In genomic region chr2:86352932-86353345, GRCh38 we compare ENCODE assay signal across 25 cellular contexts. TPM values are rescaled to one million over a fixed set of nuclear protein-coding genes. Genes with fewer than 3 reads are reported as not detected.
"Had no signal": no experiment of that assay in that cellular context is flagged by ENCODE, and none has a peak within 500 bp of the region (broad histone marks: within the 10 kb centered on the region; RNA-seq: fewer than 3 reads in every experiment).

No MANE protein-coding gene starts in this region.

- H3K27ac ChIP-seq: SJCRH30 had no signal

- H3K36me3 ChIP-seq: MG63, SJCRH30 had no signal

- H3K9me3 ChIP-seq: MG63, SJCRH30 had no signal

- DNase-seq: Karpas-422, KG1, MG63, NCI-H1092, NCI-H1105 treated with DMSO at 0.1 percent for 48 hours, NCI-H1417 treated with DMSO at 0.1 percent for 48 hours, NCI-H146, NCI-H1694 treated with DMSO at 0.1 percent for 48 hours, NCI-H1930, NCI-H2081, NCI-H2107, NCI-H226, NCI-H446, NCI-H510A, NCI-H524 treated with DMSO at 0.1 percent for 48 hours, NCI-H69, NCI-H774, PC-3, SHP77 treated with DMSO at 0.1 percent for 48 hours had no signal

- H3K27me3 ChIP-seq: MG63, SJCRH30 had no signal

- ATAC-seq: Panc1, PC-3, Right ventricle myocardium inferior, SK-N-SH treated with all-trans-retinoic acid at 6 μM for 48 hours had no signal

- H3K4me3 ChIP-seq: MG63, SJCRH30 had no signal

RNA-seq across cellular contexts. Expression of gene REEP1, which starts 15.5 kb away (rescaled TPM):
- total RNA-seq: HT-29, OCI-LY7, PC-3 had no signal
